Comparison of ENCODE assay signal across 8 cellular contexts in genomic region chr1:165129568-165130164, GRCh38.
DNase-seq lines count a peak whose midpoint lies in the region; ATAC-seq and TF ChIP-seq lines count a peak whose summit lies in the region.

No MANE protein-coding gene starts in this region.

- no peaks in the 10 kb centered on the region for H3K4me1 ChIP-seq in Karpas-422 (ENCODE audit: low read length)
- no peaks in the 10 kb centered on the region for H3K4me1 ChIP-seq in NT2/D1 (ENCODE audit: insufficient read depth, insufficient read length)
- H3K4me1 ChIP-seq in breast epithelium, result no peaks in the 10 kb centered on the region
- no peaks in the 10 kb centered on the region for H3K4me1 ChIP-seq in left lung

- H3K9ac ChIP-seq in Karpas-422 (ENCODE audit: low read length), result no peak overlapping the region
- no peak overlapping the region for H3K9ac ChIP-seq in NT2/D1 (ENCODE audit: insufficient read length, low read depth)

- H3K4me1 Mint-ChIP-seq in type B pancreatic cell (ENCODE audit: unreplicated experiment), result peaks cover 5% of the 10 kb centered on the region

- TF ChIP-seq CTCF in breast epithelium (IDR thresholded peaks at IDR 0.05), result peak in 2 of 3 donors; percentile 40 to 42
- TF ChIP-seq CTCF in left lung (IDR thresholded peaks at IDR 0.05), result peak in 1 of 2 donors; percentile 44
- TF ChIP-seq CTCF in type B pancreatic cell (conservative IDR thresholded peaks at IDR 0.05), result peak; percentile 77

- H3K9me3 ChIP-seq in Karpas-422 (ENCODE audit: low read length), result no peaks in the 10 kb centered on the region
- no peaks in the 10 kb centered on the region for H3K9me3 ChIP-seq in NT2/D1 (ENCODE audit: insufficient read depth, low read length)
- no peaks in the 10 kb centered on the region for H3K9me3 ChIP-seq in breast epithelium
- no peaks in the 10 kb centered on the region for H3K9me3 ChIP-seq in left lung

- no peak overlapping the region for H3K27ac Mint-ChIP-seq in type B pancreatic cell

- no peak for TF ChIP-seq POLR2A in breast epithelium (IDR thresholded peaks at IDR 0.05)

- H3K4me3 Mint-ChIP-seq in type B pancreatic cell, result no peak overlapping the region

- H3K9me2 ChIP-seq in Karpas-422 (replicated peaks; ENCODE audit: insufficient read depth, low read length), result no peaks in the 10 kb centered on the region

- H4K20me1 ChIP-seq in Karpas-422 (ENCODE audit: insufficient read depth, low read depth, low read length), result no peaks in the 10 kb centered on the region

- DNase-seq in D341Med (ENCODE audit: low spot score), result peak; percentile 87
- DNase-seq in Karpas-422, result peak; percentile 81
- DNase-seq in NT2/D1 (ENCODE audit: low read depth, low spot score), result peak; percentile 88
- peak; percentile 29 to 61 for DNase-seq in breast epithelium (ENCODE audit: low spot score in 2 of 2)
- DNase-seq in left lung, result peak in 1 of 2 donors; percentile 50
- peak; percentile 80 for DNase-seq in type B pancreatic cell (ENCODE audit: extremely low spot score, unreplicated experiment)
- DNase-seq in activated naive CD4-positive, alpha-beta T cell treated with Interleukin-2 at 50 U/mL for 16 hours, result no peak

- H3K27ac ChIP-seq in Karpas-422 (ENCODE audit: low read length) (no peak overlapping the region), breast epithelium (no peak overlapping the region), left lung (no peak overlapping the region)

- no peaks in the 10 kb centered on the region for H3K36me3 Mint-ChIP-seq in type B pancreatic cell

- H3K4me3 ChIP-seq in Karpas-422 (ENCODE audit: low read length) (no peak overlapping the region), NT2/D1 (ENCODE audit: insufficient read length, low read depth) (no peak overlapping the region), breast epithelium (no peak overlapping the region), left lung (no peak overlapping the region)

- intact Hi-C loops in breast epithelium (cut with DNase I; ENCODE audit: low total_unique reads), result no loop called here
- intact Hi-C loops in left lung (cut with DNase I), result no loop called here

- H3K4me2 ChIP-seq in Karpas-422 (ENCODE audit: low read depth, low read length, poor library complexity, severe bottlenecking), result no peak overlapping the region

- H3K27me3 Mint-ChIP-seq in type B pancreatic cell, result peaks cover 51% of the 10 kb centered on the region

- no peaks in the 10 kb centered on the region for H3K27me3 ChIP-seq in Karpas-422 (ENCODE audit: low read length)
- H3K27me3 ChIP-seq in NT2/D1 (ENCODE audit: insufficient read depth, insufficient read length), result no peaks in the 10 kb centered on the region
- H3K27me3 ChIP-seq in breast epithelium, result peaks cover 0 to 8% of the 10 kb centered on the region in 2 donors
- H3K27me3 ChIP-seq in left lung, result peaks cover 3 to 7% of the 10 kb centered on the region in 2 donors

- H3K36me3 ChIP-seq in Karpas-422 (ENCODE audit: insufficient read depth, low read length) (no peaks in the 10 kb centered on the region), NT2/D1 (ENCODE audit: insufficient read depth, insufficient read length, low read length) (no peaks in the 10 kb centered on the region), breast epithelium (no peaks in the 10 kb centered on the region), left lung (no peaks in the 10 kb centered on the region)

- no peaks in the 10 kb centered on the region for H3K79me2 ChIP-seq in Karpas-422 (ENCODE audit: low read length)

- H2AFZ ChIP-seq in Karpas-422 (ENCODE audit: low read length), result no peak overlapping the region

- no peaks in the 10 kb centered on the region for H3K9me3 Mint-ChIP-seq in type B pancreatic cell

- peak; percentile 76 for ATAC-seq in GM19328 (IDR thresholded peaks at IDR 0.05; ENCODE audit: unreplicated experiment)
- peak; percentile 87 for ATAC-seq in left lung
